ENCODE assay signal across 22 cellular contexts in genomic region chr1:43197343-43198127, GRCh38. TPM values are rescaled to one million over a fixed set of nuclear protein-coding genes. Genes with fewer than 3 reads are reported as not detected.
DNase-seq lines count a peak whose midpoint lies in the region; ATAC-seq and TF ChIP-seq lines count a peak whose summit lies in the region.
"Had no signal": no experiment of that assay in that cellular context is flagged by ENCODE, and none has a peak within 500 bp of the region (broad histone marks: within the 10 kb centered on the region; RNA-seq: fewer than 3 reads in every experiment).

No MANE protein-coding gene starts in this region.

- H2AFZ ChIP-seq in GM23338 (no peak overlapping the region), OCI-LY7 (ENCODE audit: low read length) (no peak overlapping the region), GM23248 (no peak overlapping the region)

- 78 to 94% methylated on average over 1 to 6 of the region's 7 CpGs for WGBS in endodermal cell (ENCODE audit: insufficient coverage in 1 of 2, insufficient read length in 1 of 2), 2 experiments
- 82 to 85% methylated on average over 7 of the region's 7 CpGs for WGBS in GM23248 (ENCODE audit: low coverage in 1 of 2, low lambda C conversion rate in 2 of 2, missing lambda C conversion rate in 2 of 2), 2 experiments

- in situ Hi-C loops in GM23248 (cut with MboI) = no loop called here

- H3K9me3 Mint-ChIP-seq in GM23338 = peaks cover 2% of the 10 kb centered on the region; the same call in 1 of the 3 replicates
- no peaks in the 10 kb centered on the region for H3K9me3 Mint-ChIP-seq in endodermal cell

- H3K4me3 ChIP-seq in GM23338 (no peak overlapping the region), OCI-LY7 (ENCODE audit: low read depth, low read length, poor library complexity, severe bottlenecking) (no peak overlapping the region), endodermal cell (ENCODE audit: low read length) (no peak overlapping the region), GM23248 (no peak overlapping the region)
- H3K4me3 ChIP-seq: dorsolateral prefrontal cortex, lung, spleen, upper lobe of right lung had no signal

- no peaks in the 10 kb centered on the region for H3K79me2 ChIP-seq in GM23338 (replicated peaks; ENCODE audit: insufficient read depth)
- H3K79me2 ChIP-seq in OCI-LY7 (ENCODE audit: insufficient read depth, low read depth, low read length) = no peaks in the 10 kb centered on the region
- H3K79me2 ChIP-seq in GM23248 (ENCODE audit: insufficient read depth) = no peaks in the 10 kb centered on the region

- H3K4me3 Mint-ChIP-seq in GM23338 (no peak overlapping the region), endodermal cell (no peak overlapping the region)
- H3K4me3 Mint-ChIP-seq: activated CD8-positive, alpha-beta T cell treated with anti-CD3 and anti-CD28 coated beads for 36 hours; HFFc6 had no signal

- no peaks in the 10 kb centered on the region for H3K9me3 ChIP-seq in OCI-LY7 (ENCODE audit: low read length)
- peaks cover 11% of the 10 kb centered on the region for H3K9me3 ChIP-seq in endodermal cell (ENCODE audit: control insufficient read depth, low read length)
- peaks cover 5% of the 10 kb centered on the region for H3K9me3 ChIP-seq in GM23248 (ENCODE audit: low read depth)
- H3K9me3 ChIP-seq: upper lobe of right lung had no signal

- 0 out of 2 replicates have a peak, but pooled peaks cover 3% of the 10 kb centered on the region for H3F3A ChIP-seq in GM23338 (replicated peaks; ENCODE audit: low read depth)
- no peaks in the 10 kb centered on the region for H3F3A ChIP-seq in GM23248 (ENCODE audit: insufficient read depth)

- H3K27ac ChIP-seq in GM23338 (ENCODE audit: low read depth) (no peak overlapping the region), OCI-LY7 (ENCODE audit: low read depth, low read length, poor library complexity, severe bottlenecking) (no peak overlapping the region), endodermal cell (ENCODE audit: low read depth, low read length) (no peak overlapping the region), GM23248 (no peak overlapping the region)
- H3K27ac ChIP-seq: 22Rv1, dorsolateral prefrontal cortex, HL-60, spleen, upper lobe of right lung had no signal

- H3K36me3 ChIP-seq in GM23338 (ENCODE audit: insufficient read depth) = no peaks in the 10 kb centered on the region
- H3K36me3 ChIP-seq in OCI-LY7 (ENCODE audit: insufficient read depth, low read length) = no peaks in the 10 kb centered on the region
- H3K36me3 ChIP-seq in endodermal cell (ENCODE audit: control insufficient read depth, insufficient read depth, low read length) = no peaks in the 10 kb centered on the region
- H3K36me3 ChIP-seq in GM23248 (ENCODE audit: low read depth) = no peaks in the 10 kb centered on the region
- H3K36me3 ChIP-seq: spleen, upper lobe of right lung had no signal

- H3K9me2 ChIP-seq in GM23338 (ENCODE audit: insufficient read depth) = 0 out of 2 replicates have a peak, but pooled peaks cover 3% of the 10 kb centered on the region
- H3K9me2 ChIP-seq in OCI-LY7 (ENCODE audit: insufficient read depth, low read length) = no peaks in the 10 kb centered on the region
- no peaks in the 10 kb centered on the region for H3K9me2 ChIP-seq in GM23248 (ENCODE audit: insufficient read depth)

- ATAC-seq in GM23338 (peak; percentile 77), GM18907 (IDR thresholded peaks at IDR 0.05; ENCODE audit: unreplicated experiment) (no peak), HG03457 (IDR thresholded peaks at IDR 0.05; ENCODE audit: unreplicated experiment) (no peak)
- ATAC-seq: activated CD8-positive, alpha-beta T cell treated with anti-CD3 and anti-CD28 coated beads for 36 hours; upper lobe of right lung had no signal

- intact Hi-C loops in OCI-LY7 (cut with micrococcal nuclease; ENCODE audit: unreplicated experiment) = no loop called here

- peak in 1 of 2 experiments; percentile 51; a peak in 2 of 4 replicates for TF ChIP-seq CTCF in GM23338 (conservative IDR thresholded peaks at IDR 0.05; ENCODE audit: low read depth in 2 of 2)
- TF ChIP-seq CTCF in OCI-LY7 (conservative IDR thresholded peaks at IDR 0.05; ENCODE audit: low read length) = peak; percentile 39
- peak; percentile 47 for TF ChIP-seq CTCF in endodermal cell (conservative IDR thresholded peaks at IDR 0.05)

- POLR2A ChIA-PET in OCI-LY7 (lab: Charles Lee) = no interaction called here

- no peaks in the 10 kb centered on the region for H3K4me1 ChIP-seq in GM23338 (ENCODE audit: insufficient read depth)
- H3K4me1 ChIP-seq in OCI-LY7 (ENCODE audit: insufficient read depth, low read length, poor library complexity, severe bottlenecking) = no peaks in the 10 kb centered on the region
- H3K4me1 ChIP-seq in endodermal cell (ENCODE audit: control insufficient read depth, insufficient read depth, low read length) = no peaks in the 10 kb centered on the region
- no peaks in the 10 kb centered on the region for H3K4me1 ChIP-seq in GM23248 (ENCODE audit: insufficient read depth)
- H3K4me1 ChIP-seq: spleen, upper lobe of right lung had no signal

- H3K27ac Mint-ChIP-seq in GM23338 = no peak overlapping the region
- no peak overlapping the region for H3K27ac Mint-ChIP-seq in endodermal cell
- H3K27ac Mint-ChIP-seq: activated CD8-positive, alpha-beta T cell treated with anti-CD3 and anti-CD28 coated beads for 36 hours; HFFc6 had no signal

- H4K20me1 ChIP-seq in GM23338 (replicated peaks; ENCODE audit: insufficient read depth) (no peaks in the 10 kb centered on the region), OCI-LY7 (ENCODE audit: insufficient read depth, low read length) (no peaks in the 10 kb centered on the region), GM23248 (ENCODE audit: insufficient read depth) (no peaks in the 10 kb centered on the region)

- no peak overlapping the region for H3K4me2 ChIP-seq in GM23338
- H3K4me2 ChIP-seq in OCI-LY7 (ENCODE audit: low read length) = no peak overlapping the region
- H3K4me2 ChIP-seq in GM23248 (ENCODE audit: unreplicated experiment) = no peak overlapping the region

- H3K27me3 Mint-ChIP-seq in GM23338 (ENCODE audit: insufficient read depth, low read depth, poor library complexity) (no peaks in the 10 kb centered on the region), endodermal cell (ENCODE audit: insufficient read depth) (no peaks in the 10 kb centered on the region)

- peak; percentile 23 for DNase-seq in DMS153 (lab: John Stamatoyannopoulos, UW)
- no peak for DNase-seq in DMS153 treated with DMSO at 0.1 percent for 48 hours (lab: John Stamatoyannopoulos, UW; ENCODE audit: unreplicated experiment)
- peak; percentile 32 for DNase-seq in GM23338 (ENCODE audit: low spot score)
- DNase-seq in OCI-LY7 (ENCODE audit: low spot score) = no peak
- no peak for DNase-seq in endodermal cell
- no peak for DNase-seq in GM23248
- DNase-seq: activated CD8-positive, alpha-beta T cell treated with anti-CD3 and anti-CD28 coated beads for 36 hours; activated gamma-delta T cell treated with Interleukin-2 at 50 U/mL for 16 hours; COR-L47; dorsolateral prefrontal cortex; HFFc6; MM.1S; NCI-H2081; spleen; stimulated activated CD4-positive, alpha-beta T cell treated with anti-CD3 and anti-CD28 coated beads, Interleukin-4, amount 100 ng/mL, for 4 hours; T-helper 9 cell; upper lobe of right lung had no signal

- H3K4me1 Mint-ChIP-seq in GM23338 (no peaks in the 10 kb centered on the region; the same call in 2 of the 3 replicates), endodermal cell (no peaks in the 10 kb centered on the region)

- CTCF ChIA-PET in OCI-LY7 (lab: Charles Lee; ENCODE audit: unreplicated experiment) = no interaction called here

- no peak overlapping the region for H3K9ac ChIP-seq in endodermal cell (ENCODE audit: extremely low read depth, low read length, poor library complexity, severe bottlenecking)
- H3K9ac ChIP-seq in GM23248 = no peak overlapping the region

- no TSS peak for BruUV-seq in OCI-LY7 (replicated peaks; lab: Mats Ljungman, UMichigan)

- H3K27me3 ChIP-seq in GM23338 (ENCODE audit: insufficient read depth) = no peaks in the 10 kb centered on the region
- no peaks in the 10 kb centered on the region for H3K27me3 ChIP-seq in endodermal cell (ENCODE audit: control insufficient read depth, insufficient read depth, low read length, poor library complexity, severe bottlenecking)
- H3K27me3 ChIP-seq in GM23248 (replicated peaks; ENCODE audit: insufficient read depth) = no peaks in the 10 kb centered on the region
- H3K27me3 ChIP-seq: dorsolateral prefrontal cortex, upper lobe of right lung had no signal

- H3K36me3 Mint-ChIP-seq in GM23338 (ENCODE audit: low read depth) (no peaks in the 10 kb centered on the region), endodermal cell (ENCODE audit: low read depth) (no peaks in the 10 kb centered on the region)

TF ChIP-seq in GM23338, 12 proteins besides CTCF, POLR2A, EP300 and RAD21 (continues in another document):
- TF ChIP-seq NANOG (IDR thresholded peaks at IDR 0.05; ENCODE audit: borderline replicate concordance) = no peak

RNA-seq across cellular contexts. Expression of gene CFAP57, which starts 25.4 kb away (rescaled TPM):
- 0.38 and 1.6 TPM in 2 replicates for total RNA-seq in GM23338 (2014; rRNA removed; shearing (Covaris generic))
- polyA plus RNA-seq in GM23338 (2016; fragmentation: Nextera tagmentation; extraction: Ambion mirVana) = 0.37 and 0.45 TPM in 2 replicates
- 0.05 TPM in 1 of 2 replicates, not detected in the other for total RNA-seq in OCI-LY7 (2014; rRNA removed; shearing (Covaris generic))
- 0.17 and 0.26 TPM in 2 replicates for total RNA-seq in OCI-LY7 (2022)
- under 1 TPM; 0.82 to 0.90 TPM for total RNA-seq in endodermal cell
- polyA plus RNA-seq in endodermal cell (2013, experiment 1 of 2) = 1.00 TPM
- polyA plus RNA-seq in endodermal cell (2013, experiment 2 of 2) = 1.1 TPM
- 0.32 and 0.63 TPM in 2 replicates for total RNA-seq in GM23248 (2014; rRNA removed; shearing (Covaris generic))
- 0.32 and 0.35 TPM in 2 replicates for polyA plus RNA-seq in GM23248 (2016; fragmentation: Nextera tagmentation; extraction: Ambion mirVana)
- total RNA-seq: spleen had no signal

RNA-seq across cellular contexts. Expression of gene EBNA1BP2, which starts 25.4 kb away (rescaled TPM):
- total RNA-seq in GM23338 (2014; rRNA removed; shearing (Covaris generic)) = 116 and 130 TPM in 2 replicates
- polyA plus RNA-seq in GM23338 (2016; fragmentation: Nextera tagmentation; extraction: Ambion mirVana) (226 and 249 TPM in 2 replicates), GM23248 (2016; fragmentation: Nextera tagmentation; extraction: Ambion mirVana) (162 and 164 TPM in 2 replicates)
- 65.4 and 105 TPM in 2 replicates for total RNA-seq in OCI-LY7 (2014; rRNA removed; shearing (Covaris generic))
- total RNA-seq in OCI-LY7 (2022) (48.4 and 63.0 TPM in 2 replicates), endodermal cell (10 to 100 TPM; 50.2 to 51.7 TPM)
- polyA plus RNA-seq in endodermal cell (2013, experiment 1 of 2) = 67.0 TPM
- polyA plus RNA-seq in endodermal cell (2013, experiment 2 of 2) = 67.5 TPM
- 113 and 120 TPM in 2 replicates for total RNA-seq in GM23248 (2014; rRNA removed; shearing (Covaris generic))

Comparison
In these comparisons a context has a peak if more than half of its experiments do, and no peak if none do; other contexts are left out.
1. DNase-seq: peak in DMS153 (single experiment) and GM23338 (single experiment); none in DMS153 treated with DMSO at 0.1 percent for 48 hours (single experiment), OCI-LY7 (single experiment), endodermal cell (single experiment) and GM23248 (single experiment).